Comparison of ENCODE assay signal across 1 cellular context in genomic region chr20:62816031-62816878, GRCh38.
A peak's percentile ranks its signal among the peaks of the same experiment; 100 is the strongest.
TF ChIP-seq lines count a peak whose summit lies in the region.

No MANE protein-coding gene starts in this region.

TF ChIP-seq in GM23338, 12 proteins besides CTCF, POLR2A, EP300 and RAD21:
- TF ChIP-seq ZNF462 (CRISPR knock-in tag; IDR thresholded peaks at IDR 0.05) (no peak), POLR2AphosphoS5 (IDR thresholded peaks at IDR 0.05; ENCODE audit: low read depth) (0 out of 2 replicates have a peak, but pooled peaks have one; percentile 49)
